Comparison of ENCODE assay signal across 1 cellular context in genomic region chr1:116489231-116489697, GRCh38.
TF ChIP-seq lines count a peak whose summit lies in the region.

No MANE protein-coding gene starts in this region.

TF ChIP-seq in HepG2, 621 proteins besides CTCF, POLR2A, EP300 and RAD21 (continued from another document and continues in another):
- TF ChIP-seq GATA4 (IDR thresholded peaks at IDR 0.05; ENCODE audit: borderline replicate concordance, low read depth) (peak; percentile 72; the same call in 1 of the 2 replicates), ZNF121 (CRISPR knock-in tag; IDR thresholded peaks at IDR 0.05) (0 out of 2 replicates have a peak, but pooled peaks have one; percentile 21), ZNF670 (CRISPR knock-in tag; IDR thresholded peaks at IDR 0.05; ENCODE audit: borderline replicate concordance) (0 out of 2 replicates have a peak, but pooled peaks have one; percentile 44), ETV6 (CRISPR knock-in tag; conservative IDR thresholded peaks at IDR 0.05) (0 out of 2 replicates have a peak, but pooled peaks have one; percentile 41), AGO2 (optimal IDR thresholded peaks at IDR 0.05; ENCODE audit: low read depth, low read length) (no peak), ZNF317 (CRISPR knock-in tag; IDR thresholded peaks at IDR 0.05) (no peak), ETV5 (CRISPR knock-in tag; IDR thresholded peaks at IDR 0.05; ENCODE audit: borderline replicate concordance) (peak; percentile 100), ZNF850 (CRISPR knock-in tag; conservative IDR thresholded peaks at IDR 0.05) (no peak), HDAC2 (CRISPR knock-in tag; IDR thresholded peaks at IDR 0.05) (peak; percentile 87; the same call in 1 of the 2 replicates), RXRB (CRISPR knock-in tag; IDR thresholded peaks at IDR 0.05; ENCODE audit: borderline replicate concordance) (peak; percentile 83), SIX1 (CRISPR knock-in tag; IDR thresholded peaks at IDR 0.05; ENCODE audit: borderline replicate concordance) (0 out of 2 replicates have a peak, but pooled peaks have one; percentile 14), SAFB2 (CRISPR knock-in tag; IDR thresholded peaks at IDR 0.05; ENCODE audit: borderline replicate concordance, low read depth) (no peak), ZBTB7B (CRISPR knock-in tag; IDR thresholded peaks at IDR 0.05) (peak; percentile 58; the same call in 1 of the 2 replicates), ZNF569 (CRISPR knock-in tag; IDR thresholded peaks at IDR 0.05; ENCODE audit: borderline replicate concordance) (no peak), NR3C1 (CRISPR knock-in tag; IDR thresholded peaks at IDR 0.05) (no peak), SOX6 (IDR thresholded peaks at IDR 0.05) (no peak), SOX6 (CRISPR knock-in tag; IDR thresholded peaks at IDR 0.05) (peak; percentile 81), WIZ (CRISPR knock-in tag; IDR thresholded peaks at IDR 0.05) (no peak), GATAD2A (CRISPR knock-in tag; IDR thresholded peaks at IDR 0.05) (peak; percentile 98), ZMYM3 (CRISPR knock-in tag; IDR thresholded peaks at IDR 0.05) (no peak), ZNF441 (CRISPR knock-in tag; IDR thresholded peaks at IDR 0.05; ENCODE audit: borderline replicate concordance) (0 out of 2 replicates have a peak, but pooled peaks have one; percentile 42), HNF1A (IDR thresholded peaks at IDR 0.05; ENCODE audit: low read depth) (peak; percentile 37; the same call in 1 of the 2 replicates), HNF1A (CRISPR knock-in tag; IDR thresholded peaks at IDR 0.05; ENCODE audit: borderline replicate concordance) (peak; percentile 79; the same call in 1 of the 2 replicates), NFIC (IDR thresholded peaks at IDR 0.05; ENCODE audit: low read length) (0 out of 2 replicates have a peak, but pooled peaks have one; percentile 82), ZNF382 (CRISPR knock-in tag; IDR thresholded peaks at IDR 0.05; ENCODE audit: borderline replicate concordance) (no peak), CBX5 (CRISPR knock-in tag; IDR thresholded peaks at IDR 0.05; ENCODE audit: borderline replicate concordance) (no peak; the same call in 1 of the 2 replicates), MAFF (IDR thresholded peaks at IDR 0.05; ENCODE audit: low read depth, low read length) (no peak), ZKSCAN8 (CRISPR knock-in tag; IDR thresholded peaks at IDR 0.05; ENCODE audit: borderline replicate concordance) (peak; percentile 88; the same call in 1 of the 2 replicates), ZNF614 (CRISPR knock-in tag; IDR thresholded peaks at IDR 0.05; ENCODE audit: borderline replicate concordance) (peak; percentile 51), BRD4 (CRISPR knock-in tag; IDR thresholded peaks at IDR 0.05) (no peak), SIX4 (CRISPR knock-in tag; IDR thresholded peaks at IDR 0.05) (peak; percentile 45; the same call in 1 of the 2 replicates), ZNF660 (CRISPR knock-in tag; IDR thresholded peaks at IDR 0.05; ENCODE audit: borderline replicate concordance, low read depth) (no peak), HOXA3 (CRISPR knock-in tag; IDR thresholded peaks at IDR 0.05) (peak; percentile 47; the same call in 1 of the 2 replicates), NR2F6 (IDR thresholded peaks at IDR 0.05) (no peak), NR2F6 (CRISPR knock-in tag; IDR thresholded peaks at IDR 0.05) (peak; percentile 69), ATF3 (CRISPR knock-in tag; IDR thresholded peaks at IDR 0.05) (peak; percentile 82), JUN (CRISPR knock-in tag; IDR thresholded peaks at IDR 0.05) (peak; percentile 67; the same call in 1 of the 2 replicates), MIXL1 (CRISPR knock-in tag; IDR thresholded peaks at IDR 0.05) (peak; percentile 73; the same call in 1 of the 2 replicates), FOXO1 (CRISPR knock-in tag; IDR thresholded peaks at IDR 0.05) (peak; percentile 43; the same call in 1 of the 2 replicates), ZMAT3 (CRISPR knock-in tag; conservative IDR thresholded peaks at IDR 0.05) (0 out of 2 replicates have a peak, but pooled peaks have one; percentile 49), HNF1B (CRISPR knock-in tag; IDR thresholded peaks at IDR 0.05) (peak; percentile 81), THRA (CRISPR knock-in tag; IDR thresholded peaks at IDR 0.05; ENCODE audit: borderline replicate concordance) (peak; percentile 81; the same call in 1 of the 2 replicates), THAP7 (CRISPR knock-in tag; IDR thresholded peaks at IDR 0.05) (no peak), ZNF788 (CRISPR knock-in tag; IDR thresholded peaks at IDR 0.05; ENCODE audit: borderline replicate concordance) (no peak; the same call in 1 of the 2 replicates), ZNF839 (CRISPR knock-in tag; IDR thresholded peaks at IDR 0.05; ENCODE audit: borderline replicate concordance) (no peak), ZNF329 (CRISPR knock-in tag; IDR thresholded peaks at IDR 0.05; ENCODE audit: low read depth) (no peak), ATF7 (IDR thresholded peaks at IDR 0.05) (no peak), ATF7 (CRISPR knock-in tag; IDR thresholded peaks at IDR 0.05) (no peak), ZNF644 (CRISPR knock-in tag; IDR thresholded peaks at IDR 0.05; ENCODE audit: low read depth) (0 out of 2 replicates have a peak, but pooled peaks have one; percentile 56), ZNF383 (CRISPR knock-in tag; IDR thresholded peaks at IDR 0.05; ENCODE audit: borderline replicate concordance) (no peak), CREB1 (IDR thresholded peaks at IDR 0.05) (no peak), CREB1 (CRISPR knock-in tag; IDR thresholded peaks at IDR 0.05) (peak; percentile 38), CERS6 (CRISPR knock-in tag; IDR thresholded peaks at IDR 0.05) (no peak), ARID3A (IDR thresholded peaks at IDR 0.05; ENCODE audit: low read depth, low read length) (peak; percentile 44; the same call in 1 of the 2 replicates), ZNF792 (CRISPR knock-in tag; IDR thresholded peaks at IDR 0.05) (peak; percentile 23; the same call in 1 of the 2 replicates), ZBTB33 (CRISPR knock-in tag; IDR thresholded peaks at IDR 0.05) (no peak), ZNF253 (CRISPR knock-in tag; IDR thresholded peaks at IDR 0.05; ENCODE audit: borderline replicate concordance) (no peak), GRHL1 (CRISPR knock-in tag; conservative IDR thresholded peaks at IDR 0.05) (no peak), MBNL3 (CRISPR knock-in tag; conservative IDR thresholded peaks at IDR 0.05) (no peak)
